8 cellular contexts compared by ENCODE assay signal in genomic region chr20:62386383-62387218, GRCh38. TPM values are rescaled to one million over a fixed set of nuclear protein-coding genes. Genes with fewer than 3 reads are reported as not detected.
DNase-seq lines count a peak whose midpoint lies in the region; ATAC-seq and TF ChIP-seq lines count a peak whose summit lies in the region.

Gene RPS21 (plus strand): TSS chr20:62387103. CDS start chr20:62387339, 236 bp downstream.

- intact Hi-C loops in cardiac septum (cut with DNase I) (loop anchor here (5.0 to 10.0 kb wide), 2 partner anchors 204 to 362 kb away; partner anchors contain the start of gene MTG2), posterior cingulate gyrus (cut with DNase I) (loop anchor here (2.0 to 10.0 kb wide), 2 partner anchors 18 to 202 kb away; partner anchors contain the start of gene MTG2)

- peaks cover 6% of the 10 kb centered on the region for H3K9me3 Mint-ChIP-seq in activated naive CD8-positive, alpha-beta T cell treated with anti-CD3 and anti-CD28 coated beads, Interleukin-2, amount 50 U/mL, for 24 hours
- peaks cover 6% of the 10 kb centered on the region for H3K9me3 Mint-ChIP-seq in type B pancreatic cell

- H3K36me3 Mint-ChIP-seq in activated naive CD8-positive, alpha-beta T cell treated with anti-CD3 and anti-CD28 coated beads, Interleukin-2, amount 50 U/mL, for 24 hours (ENCODE audit: low read depth), result peaks cover 55% of the 10 kb centered on the region
- peaks cover 17% of the 10 kb centered on the region for H3K36me3 Mint-ChIP-seq in type B pancreatic cell

- ATAC-seq in HG02678 (IDR thresholded peaks at IDR 0.05; ENCODE audit: unreplicated experiment), result peak; percentile 76
- peak; percentile 86 for ATAC-seq in activated naive CD8-positive, alpha-beta T cell treated with anti-CD3 and anti-CD28 coated beads, Interleukin-2, amount 50 U/mL, for 24 hours

- H3K4me1 Mint-ChIP-seq in activated naive CD8-positive, alpha-beta T cell treated with anti-CD3 and anti-CD28 coated beads, Interleukin-2, amount 50 U/mL, for 24 hours, result peaks cover 40% of the 10 kb centered on the region
- H3K4me1 Mint-ChIP-seq in type B pancreatic cell (ENCODE audit: unreplicated experiment), result peaks cover 27% of the 10 kb centered on the region

- TF ChIP-seq CTCF in GM12864 (IDR thresholded peaks at IDR 0.05; ENCODE audit: low read depth, low read length, missing control alignments) (no peak), type B pancreatic cell (conservative IDR thresholded peaks at IDR 0.05) (no peak)

- peak within 1 kb of the TSS; percentile 96 for H3K4me3 ChIP-seq in GM12864 (ENCODE audit: low read depth, low read length)

- DNase-seq in GM12864 (ENCODE audit: low read depth) (peak; percentile 77), NCI-H1105 treated with DMSO at 0.1 percent for 48 hours (lab: John Stamatoyannopoulos, UW) (peak; percentile 89), SW480 (ENCODE audit: low spot score) (peak; percentile 95), cardiac septum (ENCODE audit: low spot score) (peak; percentile 96), posterior cingulate gyrus (peak; percentile 80 to 98 (median 89)), type B pancreatic cell (ENCODE audit: extremely low spot score, unreplicated experiment) (peak; percentile 94)
- DNase-seq in activated naive CD8-positive, alpha-beta T cell treated with anti-CD3 and anti-CD28 coated beads, Interleukin-2, amount 50 U/mL, for 24 hours, result peak; percentile 93

- peak within 1 kb of the TSS; percentile 95 for H3K27ac Mint-ChIP-seq in activated naive CD8-positive, alpha-beta T cell treated with anti-CD3 and anti-CD28 coated beads, Interleukin-2, amount 50 U/mL, for 24 hours
- H3K27ac Mint-ChIP-seq in type B pancreatic cell, result peak within 1 kb of the TSS; percentile 94

- H3K27me3 Mint-ChIP-seq in activated naive CD8-positive, alpha-beta T cell treated with anti-CD3 and anti-CD28 coated beads, Interleukin-2, amount 50 U/mL, for 24 hours, result no peaks in the 10 kb centered on the region
- no peaks in the 10 kb centered on the region for H3K27me3 Mint-ChIP-seq in type B pancreatic cell

- H3K4me3 Mint-ChIP-seq in activated naive CD8-positive, alpha-beta T cell treated with anti-CD3 and anti-CD28 coated beads, Interleukin-2, amount 50 U/mL, for 24 hours, result peak within 1 kb of the TSS; percentile 95
- peak within 1 kb of the TSS; percentile 93 for H3K4me3 Mint-ChIP-seq in type B pancreatic cell

RNA-seq across cellular contexts. Expression of gene RPS21, which starts in this region (rescaled TPM):
- total RNA-seq in cardiac septum, result 466 TPM
- total RNA-seq in type B pancreatic cell (ENCODE audit: low replicate concordance), result 1,432 and 1,737 TPM in 2 replicates

Comparison
In these comparisons a context has a peak if more than half of its experiments do, and no peak if none do; other contexts are left out.
1. Peak in every context shown above with its lines: DNase-seq, ATAC-seq and H3K4me3 ChIP-seq.